1 cellular context compared by ENCODE assay signal in the genomic region with DNA sequence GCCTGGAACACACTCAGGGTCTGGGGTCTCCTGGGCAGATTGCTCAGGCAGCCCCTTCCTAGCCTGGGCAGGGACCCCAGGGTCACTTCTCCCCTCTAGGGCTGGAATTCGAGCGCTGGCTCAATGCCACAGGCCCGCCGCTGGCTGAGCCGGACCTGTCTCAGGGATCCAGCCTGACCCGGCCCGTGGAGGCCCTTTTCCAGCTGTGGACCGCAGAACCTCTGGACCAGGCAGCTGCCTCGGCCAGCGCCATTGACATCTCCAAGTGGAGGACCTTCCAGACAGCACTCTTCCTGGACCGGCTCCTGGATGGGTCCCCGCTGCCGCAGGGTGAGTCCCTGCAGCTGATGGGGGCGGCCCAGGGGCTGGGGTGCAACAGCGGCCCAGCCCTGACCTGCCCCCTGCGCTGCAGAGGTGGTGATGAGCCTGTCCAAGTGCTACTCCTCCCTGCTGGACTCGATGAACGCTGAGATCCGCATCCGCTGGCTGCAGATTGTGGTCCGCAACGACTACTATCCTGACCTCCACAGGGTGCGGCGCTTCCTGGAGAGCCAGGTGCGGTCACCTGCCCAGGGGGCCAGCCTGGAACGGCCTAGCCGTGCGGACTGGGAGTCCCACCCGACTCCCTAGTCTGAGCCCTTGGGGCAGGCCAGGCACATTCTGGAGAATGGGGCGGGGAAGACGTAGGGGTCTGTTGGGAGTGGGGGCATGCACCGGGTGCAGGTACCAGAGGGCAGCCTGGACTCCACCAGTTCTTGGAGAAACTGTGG.
TF ChIP-seq lines count a peak whose summit lies in the region.

No MANE protein-coding gene starts in this region.

TF ChIP-seq in HepG2, 621 proteins besides CTCF, POLR2A, EP300 and RAD21:
- TF ChIP-seq AGO2 (optimal IDR thresholded peaks at IDR 0.05; ENCODE audit: low read depth, low read length) (peak; percentile 76), AGO1 (IDR thresholded peaks at IDR 0.05; ENCODE audit: low read depth, low read length, poor library complexity, severe bottlenecking) (peak; percentile 44)
- TF ChIP-seq, protein P1, sequence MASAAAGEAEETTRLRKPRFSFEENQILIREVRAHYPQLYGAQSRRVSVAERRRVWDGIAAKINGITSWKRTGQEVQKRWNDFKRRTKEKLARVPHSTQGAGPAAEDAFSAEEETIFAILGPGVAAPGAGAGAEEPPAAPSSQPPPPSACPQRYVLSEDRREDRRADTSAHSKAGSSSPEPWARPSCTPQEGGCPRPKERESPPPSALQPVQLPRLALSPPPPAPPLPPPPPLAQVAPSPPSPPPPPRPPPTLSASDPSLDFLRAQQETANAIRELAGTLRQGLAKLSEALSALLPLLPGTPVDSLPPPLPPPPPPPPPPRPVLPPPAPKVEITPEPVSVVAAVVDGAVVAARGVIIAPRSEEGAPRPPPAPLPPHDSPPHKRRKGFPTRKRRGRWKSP (CRISPR knock-in tag; IDR thresholded peaks at IDR 0.05): no peak
